ENCODE assay signal across 8 cellular contexts in the genomic region with DNA sequence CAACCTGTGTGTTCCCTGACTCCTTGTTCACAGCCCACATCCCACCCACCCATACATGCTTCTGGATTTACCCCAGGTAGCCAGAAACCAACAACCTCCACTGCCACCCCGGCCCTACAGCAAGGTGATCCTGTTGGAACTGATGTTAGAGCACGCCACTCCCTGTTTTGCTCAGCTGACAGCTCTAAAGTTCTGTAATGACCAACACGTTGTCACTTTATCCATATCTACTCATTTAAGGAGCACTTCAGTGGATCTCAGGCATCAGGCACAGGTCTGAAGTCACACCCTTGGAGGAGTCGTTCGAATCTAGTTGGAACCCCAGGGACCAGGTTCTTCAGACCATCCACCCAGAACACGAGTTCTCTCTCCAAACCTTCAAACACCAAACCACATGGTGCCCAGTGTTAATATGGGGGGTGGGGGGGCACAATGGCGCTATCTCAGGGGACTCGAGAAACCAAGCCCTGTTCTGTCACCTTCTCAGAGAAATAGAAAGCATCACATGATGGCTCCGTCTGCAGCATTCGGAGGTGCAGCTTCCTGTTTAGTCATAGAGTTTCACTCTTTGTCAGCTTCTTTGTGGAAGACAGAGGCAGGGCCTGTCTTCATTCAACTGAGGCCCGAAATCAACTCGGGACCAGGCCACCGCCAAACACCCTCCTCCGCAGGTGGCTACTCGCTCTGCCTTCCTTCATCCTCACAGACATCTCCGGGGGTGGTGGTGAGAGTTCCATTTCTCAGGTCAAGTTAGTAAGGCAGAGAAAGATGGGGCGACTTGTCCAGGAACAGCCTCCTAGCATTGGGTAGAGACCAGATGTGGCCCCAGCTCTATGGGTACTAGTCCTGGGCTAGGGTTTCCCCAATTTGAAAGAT.
DNase-seq lines count a peak whose midpoint lies in the region; ATAC-seq and TF ChIP-seq lines count a peak whose summit lies in the region.

No MANE protein-coding gene starts in this region.

- H3K27ac Mint-ChIP-seq in activated naive CD4-positive, alpha-beta T cell treated with anti-CD3 and anti-CD28 coated beads, Interleukin-2, amount 50 U/mL, for 72 hours, result peak overlapping the region; percentile 93 to 99
- no peak overlapping the region for H3K27ac Mint-ChIP-seq in HFFc6

- H2BK5ac ChIP-seq in neuronal stem cell (ENCODE audit: low read length), result no peak overlapping the region

- no peaks in the 10 kb centered on the region for H3F3A ChIP-seq in OCI-LY1 (ENCODE audit: insufficient read depth, low read length)

- peak; percentile 66 for ATAC-seq in HG02571 (IDR thresholded peaks at IDR 0.05; ENCODE audit: unreplicated experiment)
- peak; percentile 75 to 77 for ATAC-seq in activated naive CD4-positive, alpha-beta T cell treated with anti-CD3 and anti-CD28 coated beads, Interleukin-2, amount 50 U/mL, for 72 hours

- H3K18ac ChIP-seq in neuronal stem cell (ENCODE audit: low read length), result no peak overlapping the region

- H3K23ac ChIP-seq in neuronal stem cell (ENCODE audit: low read depth, low read length, poor library complexity), result no peak overlapping the region

- in situ Hi-C loops in GM13976 (cut with MboI; ENCODE audit: low sequenced_read_pairs, unreplicated experiment), result no loop called here

- H3K36me3 Mint-ChIP-seq in activated naive CD4-positive, alpha-beta T cell treated with anti-CD3 and anti-CD28 coated beads, Interleukin-2, amount 50 U/mL, for 72 hours, result peaks cover 50 to 70% of the 10 kb centered on the region in 2 donors
- no peaks in the 10 kb centered on the region for H3K36me3 Mint-ChIP-seq in HFFc6 (ENCODE audit: low read depth)

- H3K79me1 ChIP-seq in neuronal stem cell (ENCODE audit: low read depth, low read length), result no peaks in the 10 kb centered on the region

- no peaks in the 10 kb centered on the region for H3K9me2 ChIP-seq in OCI-LY1 (ENCODE audit: low read depth, low read length)

- H4K91ac ChIP-seq in neuronal stem cell (ENCODE audit: low read depth, low read length, poor library complexity), result no peak overlapping the region

- DNase-seq in GM13976 (ENCODE audit: low spot score) (peak; percentile 85), HFFc6 (no peak), SW480 (ENCODE audit: low spot score) (no peak), neuronal stem cell (ENCODE audit: low spot score) (no peak)
- DNase-seq in activated naive CD4-positive, alpha-beta T cell treated with anti-CD3 and anti-CD28 coated beads, Interleukin-2, amount 50 U/mL, for 72 hours (ENCODE audit: low spot score in 2 of 2), result peak; percentile 71 to 87
- DNase-seq in stimulated activated CD4-positive, alpha-beta T cell treated with anti-CD3 and anti-CD28 coated beads, TNF-alpha, amount 100 ng/mL, for 24 hours (ENCODE audit: low read depth in 3 of 3), result peak; percentile 45 to 72 (median 58)

- no CpG with 5 or more reads among the region's 17 CpGs for WGBS in neuronal stem cell (ENCODE audit: extremely low coverage in 2 of 2, insufficient read length in 2 of 2, insufficient replicate concordance in 1 of 2), 2 donors

- H2BK15ac ChIP-seq in neuronal stem cell (ENCODE audit: low read length), result no peak overlapping the region

- H3K79me2 ChIP-seq in OCI-LY1 (ENCODE audit: insufficient read depth, low read length), result no peaks in the 10 kb centered on the region

- no peak overlapping the region for H2AK5ac ChIP-seq in neuronal stem cell (ENCODE audit: low read depth, low read length)

- no peak overlapping the region for H2BK12ac ChIP-seq in neuronal stem cell (ENCODE audit: low read length)

- H3K27ac ChIP-seq in OCI-LY1 (ENCODE audit: low read depth, low read length, poor library complexity, severe bottlenecking), result peak overlapping the region; percentile 93
- no peak overlapping the region for H3K27ac ChIP-seq in neuronal stem cell (replicated peaks; ENCODE audit: low read length)

- TF ChIP-seq CTCF in GM13976 (IDR thresholded peaks at IDR 0.05; ENCODE audit: borderline replicate concordance, control extremely low read depth, extremely low read depth, insufficient read depth, missing control alignments), result no peak
- TF ChIP-seq CTCF in OCI-LY1 (IDR thresholded peaks at IDR 0.05; ENCODE audit: low read length), result no peak
- TF ChIP-seq CTCF in HFFc6 (IDR thresholded peaks at IDR 0.05), result no peak

- H3K36me3 ChIP-seq in OCI-LY1 (ENCODE audit: insufficient read depth, low read length) (peaks cover 42% of the 10 kb centered on the region), neuronal stem cell (replicated peaks in 1 of 2; ENCODE audit: control insufficient read depth in 2 of 2, insufficient read depth in 2 of 2, low read length in 2 of 2) (no peaks in the 10 kb centered on the region)

- H3K4me3 ChIP-seq in OCI-LY1 (ENCODE audit: low read depth, low read length, poor library complexity, severe bottlenecking) (no peak overlapping the region), neuronal stem cell (ENCODE audit: low read length in 2 of 2) (no peak overlapping the region)

- no peaks in the 10 kb centered on the region for H3K4me1 Mint-ChIP-seq in HFFc6 (ENCODE audit: low read depth)

- H3K27me3 Mint-ChIP-seq in HFFc6 (ENCODE audit: insufficient read depth), result no peaks in the 10 kb centered on the region; the same call in 1 of the 2 replicates

- H3K9ac ChIP-seq in OCI-LY1 (ENCODE audit: low read length), result peak overlapping the region; percentile 16
- no peak overlapping the region for H3K9ac ChIP-seq in neuronal stem cell (ENCODE audit: low read depth, low read length, poor library complexity)

- no peak overlapping the region for H2AFZ ChIP-seq in OCI-LY1 (ENCODE audit: low read length)
- no peak overlapping the region for H2AFZ ChIP-seq in neuronal stem cell (ENCODE audit: low read length)

- no peak overlapping the region for H4K8ac ChIP-seq in neuronal stem cell (ENCODE audit: low read depth, low read length)

- peaks cover 90% of the 10 kb centered on the region for H3K4me1 ChIP-seq in OCI-LY1 (ENCODE audit: insufficient read depth, low read length, severe bottlenecking)
- peaks cover 2 to 5% of the 10 kb centered on the region in 2 donors for H3K4me1 ChIP-seq in neuronal stem cell (ENCODE audit: control insufficient read depth in 2 of 2, insufficient read depth in 1 of 2, low read depth in 1 of 2, low read length in 2 of 2)

- H4K20me1 ChIP-seq in OCI-LY1 (ENCODE audit: insufficient read depth, low read length), result no peaks in the 10 kb centered on the region

- no peak overlapping the region for H3K14ac ChIP-seq in neuronal stem cell (ENCODE audit: low read length)

- H3K4me3 Mint-ChIP-seq in HFFc6, result no peak overlapping the region

- H3K9me3 ChIP-seq in OCI-LY1 (ENCODE audit: low read length) (no peaks in the 10 kb centered on the region), neuronal stem cell (replicated peaks in 1 of 2; ENCODE audit: control insufficient read depth in 2 of 2, insufficient read depth in 1 of 2, low read depth in 1 of 2, low read length in 2 of 2) (no peaks in the 10 kb centered on the region)

- no peak overlapping the region for H3K4ac ChIP-seq in neuronal stem cell (ENCODE audit: low read length)

- H3K27me3 ChIP-seq in OCI-LY1 (ENCODE audit: insufficient read depth, low read length) (no peaks in the 10 kb centered on the region), neuronal stem cell (ENCODE audit: control insufficient read depth in 3 of 3, insufficient read depth in 3 of 3, low read depth in 1 of 3, low read length in 3 of 3) (no peaks in the 10 kb centered on the region)

- H2BK120ac ChIP-seq in neuronal stem cell (ENCODE audit: low read depth, low read length), result no peak overlapping the region

- peak overlapping the region; percentile 22 for H3K4me2 ChIP-seq in OCI-LY1 (ENCODE audit: low read length)
- H3K4me2 ChIP-seq in neuronal stem cell (ENCODE audit: insufficient read depth, low read length, poor library complexity, severe bottlenecking), result no peak overlapping the region

- H3K9me3 Mint-ChIP-seq in activated naive CD4-positive, alpha-beta T cell treated with anti-CD3 and anti-CD28 coated beads, Interleukin-2, amount 50 U/mL, for 72 hours, result no peaks in the 10 kb centered on the region
- no peaks in the 10 kb centered on the region for H3K9me3 Mint-ChIP-seq in HFFc6

Comparison
In these comparisons a context has a peak if more than half of its experiments do, and no peak if none do; other contexts are left out.
1. DNase-seq: peak in GM13976 (single experiment), activated naive CD4-positive, alpha-beta T cell treated with anti-CD3 and anti-CD28 coated beads, Interleukin-2, amount 50 U/mL, for 72 hours (2 of 2) and stimulated activated CD4-positive, alpha-beta T cell treated with anti-CD3 and anti-CD28 coated beads, TNF-alpha, amount 100 ng/mL, for 24 hours (3 of 3); none in HFFc6 (single experiment), SW480 (single experiment) and neuronal stem cell (single experiment).